In genomic region chr3:98259707-98260106, GRCh38 we compare ENCODE assay signal across 12 cellular contexts. TPM values are rescaled to one million over a fixed set of nuclear protein-coding genes. Genes with fewer than 3 reads are reported as not detected.
DNase-seq lines count a peak whose midpoint lies in the region; ATAC-seq and TF ChIP-seq lines count a peak whose summit lies in the region.
"Had no signal": no experiment of that assay in that cellular context is flagged by ENCODE, and none has a peak within 500 bp of the region (broad histone marks: within the 10 kb centered on the region; RNA-seq: fewer than 3 reads in every experiment).

No MANE protein-coding gene starts in this region.

- H3K27ac Mint-ChIP-seq in MCF 10A (ENCODE audit: low read depth, unreplicated experiment) (no peak overlapping the region), type B pancreatic cell (no peak overlapping the region)

- peak; percentile 86 for ATAC-seq in HG02885 (IDR thresholded peaks at IDR 0.05; ENCODE audit: poor library complexity, unreplicated experiment)
- ATAC-seq: body of pancreas had no signal

- no peaks in the 10 kb centered on the region for H3K4me1 Mint-ChIP-seq in MCF 10A (ENCODE audit: insufficient read depth, unreplicated experiment)
- H3K4me1 Mint-ChIP-seq in type B pancreatic cell (ENCODE audit: unreplicated experiment), result no peaks in the 10 kb centered on the region

- H3K27ac ChIP-seq in breast epithelium (no peak overlapping the region), ovary (no peak overlapping the region)
- H3K27ac ChIP-seq: body of pancreas, hepatocyte had no signal

- H3K4me3 ChIP-seq in breast epithelium (no peak overlapping the region), ovary (no peak overlapping the region)
- H3K4me3 ChIP-seq: body of pancreas, hepatocyte had no signal

- H3K36me3 ChIP-seq in breast epithelium (no peaks in the 10 kb centered on the region), ovary (no peaks in the 10 kb centered on the region)

- peaks cover 0 to 10% of the 10 kb centered on the region in 2 donors for H3K9me3 ChIP-seq in breast epithelium
- no peaks in the 10 kb centered on the region for H3K9me3 ChIP-seq in ovary
- H3K9me3 ChIP-seq: body of pancreas had no signal

- DNase-seq in MCF 10A (ENCODE audit: unreplicated experiment), result peak; percentile 40
- no peak for DNase-seq in breast epithelium (ENCODE audit: low spot score in 2 of 2)
- peak; percentile 17 for DNase-seq in RKO (ENCODE audit: low spot score)
- no peak for DNase-seq in type B pancreatic cell (ENCODE audit: extremely low spot score, unreplicated experiment)
- DNase-seq in Ammon's horn (ENCODE audit: low spot score), result no peak
- no peak for DNase-seq in ovary
- no peak for DNase-seq in NCI-H2081 treated with DMSO at 0.1 percent for 48 hours (lab: John Stamatoyannopoulos, UW)
- DNase-seq: body of pancreas had no signal

- POLR2A ChIA-PET in MCF 10A (lab: Yijun Ruan, JAX), result no interaction called here

- H3K27me3 Mint-ChIP-seq in MCF 10A (ENCODE audit: insufficient read depth, unreplicated experiment) (peaks cover 41% of the 10 kb centered on the region), type B pancreatic cell (no peaks in the 10 kb centered on the region)

- TF ChIP-seq POLR2A in breast epithelium (IDR thresholded peaks at IDR 0.05) (no peak), ovary (IDR thresholded peaks at IDR 0.05) (no peak)

- H3K9me3 Mint-ChIP-seq in MCF 10A (ENCODE audit: unreplicated experiment) (no peaks in the 10 kb centered on the region), type B pancreatic cell (no peaks in the 10 kb centered on the region)

- CTCF ChIA-PET in MCF 10A (lab: Yijun Ruan, JAX), result interaction anchor here (0.6 to 1.6 kb wide), 5 partner anchors 11 to 27 kb away, joined by 3 to 5 read pairs (median 3); no protein-coding TSS in a partner anchor

- BruUV-seq in MCF 10A (replicated peaks; lab: Mats Ljungman, UMichigan), result no TSS peak

- no peaks in the 10 kb centered on the region for H3K4me1 ChIP-seq in breast epithelium
- H3K4me1 ChIP-seq in ovary (ENCODE audit: insufficient read depth), result no peaks in the 10 kb centered on the region
- H3K4me1 ChIP-seq: body of pancreas had no signal

- 61 to 80% (median 69%) methylated on average over 2 of the region's 2 CpGs for WGBS in ovary, 3 donors

- no peak for TF ChIP-seq EP300 in ovary (IDR thresholded peaks at IDR 0.05)

- H3K4me3 Mint-ChIP-seq in MCF 10A (ENCODE audit: unreplicated experiment) (no peak overlapping the region), type B pancreatic cell (no peak overlapping the region)

- H3K27me3 ChIP-seq in breast epithelium (no peaks in the 10 kb centered on the region), ovary (no peaks in the 10 kb centered on the region)
- H3K27me3 ChIP-seq: body of pancreas, hepatocyte had no signal

- intact Hi-C loops in MCF 10A (cut with micrococcal nuclease) (no loop called here), breast epithelium (cut with DNase I; ENCODE audit: low total_unique reads) (no loop called here), ovary (cut with DNase I) (loop anchor here in 1 of 4 donors (10.0 kb wide), 1 partner anchor 55 kb away; no protein-coding TSS in a partner anchor)

- TF ChIP-seq CTCF in MCF 10A (IDR thresholded peaks at IDR 0.05; ENCODE audit: unreplicated experiment) (peak; percentile 17), breast epithelium (IDR thresholded peaks at IDR 0.05) (no peak), type B pancreatic cell (conservative IDR thresholded peaks at IDR 0.05) (peak; percentile 38), ovary (IDR thresholded peaks at IDR 0.05) (no peak)

- H3K36me3 Mint-ChIP-seq in MCF 10A (ENCODE audit: insufficient read depth, unreplicated experiment) (no peaks in the 10 kb centered on the region), type B pancreatic cell (no peaks in the 10 kb centered on the region)

RNA-seq across cellular contexts. Expression of gene OR5H6, which starts 4.3 kb away (rescaled TPM):
- total RNA-seq in MCF 10A (2022) (not detected in 2 replicates), breast epithelium (not detected), type B pancreatic cell (ENCODE audit: low replicate concordance) (not detected in 2 replicates), ovary (not detected)
- polyA plus RNA-seq in ovary, result not detected
- total RNA-seq: body of pancreas, hepatocyte, RPMI7951 had no signal
- polyA plus RNA-seq: hepatocyte, neural cell had no signal

RNA-seq across cellular contexts. Expression of gene OR5H2, which starts 22.6 kb away (rescaled TPM):
- total RNA-seq in MCF 10A (2022) (not detected in 2 replicates), breast epithelium (not detected), type B pancreatic cell (ENCODE audit: low replicate concordance) (not detected in 2 replicates), ovary (not detected)
- polyA plus RNA-seq in ovary, result not detected
- total RNA-seq: body of pancreas, hepatocyte, RPMI7951 had no signal
- polyA plus RNA-seq: hepatocyte, neural cell had no signal

Comparison
In these comparisons a context has a peak if more than half of its experiments do, and no peak if none do; other contexts are left out.
1. DNase-seq: peak in MCF 10A (single experiment) and RKO (single experiment); none in breast epithelium (0 of 2), type B pancreatic cell (single experiment), Ammon's horn (single experiment), ovary (0 of 5) and NCI-H2081 treated with DMSO at 0.1 percent for 48 hours (single experiment).
2. CTCF ChIP-seq: peak in MCF 10A (single experiment) and type B pancreatic cell (single experiment); none in breast epithelium (0 of 3) and ovary (0 of 3).